Comparison of ENCODE assay signal across 8 cellular contexts in the genomic region with DNA sequence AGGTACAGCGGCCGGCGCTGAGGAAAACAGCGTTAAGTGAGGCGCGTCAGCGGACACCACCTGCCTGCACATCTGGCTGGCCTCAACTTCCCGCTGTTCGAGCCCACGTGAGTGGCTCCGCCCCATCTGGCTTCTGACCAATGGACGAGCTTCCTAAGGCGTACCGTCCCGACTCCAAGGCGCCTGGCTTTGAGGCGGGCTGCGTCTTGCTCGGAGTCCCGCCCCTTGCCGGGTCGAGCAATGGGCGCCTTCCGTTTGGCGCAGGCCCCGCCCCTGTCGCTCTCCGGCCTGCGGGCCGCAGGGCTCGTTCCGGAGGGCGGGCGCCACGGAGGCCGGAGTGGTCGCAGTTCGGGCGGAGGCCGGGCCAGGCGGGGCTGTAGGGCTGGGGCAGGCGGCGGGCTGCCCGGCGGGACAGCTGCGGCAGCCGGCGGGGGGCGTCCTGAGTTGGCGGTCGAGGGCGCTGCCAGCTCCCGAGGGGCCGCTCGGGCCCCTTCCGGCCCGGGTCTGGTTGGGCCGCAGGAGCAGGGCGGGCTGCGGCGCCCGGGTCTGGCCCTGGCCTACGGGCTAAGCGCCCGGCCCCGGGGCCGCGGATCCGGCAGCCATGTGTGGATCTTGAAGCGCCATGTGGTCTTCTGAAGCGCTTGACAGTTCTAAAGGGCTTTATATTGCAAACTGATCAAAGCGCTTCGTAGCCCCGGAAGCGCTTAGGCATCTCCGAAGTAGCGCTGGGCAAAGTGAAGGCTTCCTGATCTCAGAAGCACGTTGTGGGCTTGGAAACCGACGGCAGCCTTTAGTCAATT. TPM values are rescaled to one million over a fixed set of nuclear protein-coding genes. Genes with fewer than 3 reads are reported as not detected.
DNase-seq lines count a peak whose midpoint lies in the region; ATAC-seq, FAIRE-seq and TF ChIP-seq lines count a peak whose summit lies in the region.

A gene with protein sequence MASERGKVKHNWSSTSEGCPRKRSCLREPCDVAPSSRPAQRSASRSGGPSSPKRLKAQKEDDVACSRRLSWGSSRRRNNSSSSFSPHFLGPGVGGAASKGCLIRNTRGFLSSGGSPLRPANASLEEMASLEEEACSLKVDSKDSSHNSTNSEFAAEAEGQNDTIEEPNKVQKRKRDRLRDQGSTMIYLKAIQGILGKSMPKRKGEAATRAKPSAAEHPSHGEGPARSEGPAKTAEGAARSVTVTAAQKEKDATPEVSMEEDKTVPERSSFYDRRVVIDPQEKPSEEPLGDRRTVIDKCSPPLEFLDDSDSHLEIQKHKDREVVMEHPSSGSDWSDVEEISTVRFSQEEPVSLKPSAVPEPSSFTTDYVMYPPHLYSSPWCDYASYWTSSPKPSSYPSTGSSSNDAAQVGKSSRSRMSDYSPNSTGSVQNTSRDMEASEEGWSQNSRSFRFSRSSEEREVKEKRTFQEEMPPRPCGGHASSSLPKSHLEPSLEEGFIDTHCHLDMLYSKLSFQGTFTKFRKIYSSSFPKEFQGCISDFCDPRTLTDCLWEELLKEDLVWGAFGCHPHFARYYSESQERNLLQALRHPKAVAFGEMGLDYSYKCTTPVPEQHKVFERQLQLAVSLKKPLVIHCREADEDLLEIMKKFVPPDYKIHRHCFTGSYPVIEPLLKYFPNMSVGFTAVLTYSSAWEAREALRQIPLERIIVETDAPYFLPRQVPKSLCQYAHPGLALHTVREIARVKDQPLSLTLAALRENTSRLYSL (plus strand): TSS at position 276 of the 800 bp plus-strand sequence. CDS start 742 bp downstream, outside the sequence.

- DNase-seq in ELF-1 (ENCODE audit: low read depth, low spot score) = peak; percentile 99
- DNase-seq in H54 (ENCODE audit: insufficient read length, low spot score) = peak; percentile 97
- peak; percentile 96 for DNase-seq in LoVo (ENCODE audit: low spot score)
- peak; percentile 94 for DNase-seq in RWPE1 (ENCODE audit: low spot score)
- DNase-seq in activated T-helper 1 cell treated with anti-CD3 and anti-CD28 coated beads, Interleukin-2, amount 50 U/mL, for 16 hours (ENCODE audit: low read depth in 1 of 2, low spot score in 1 of 2) = peak; percentile 84 to 89
- DNase-seq in fibroblast of mammary gland (ENCODE audit: low read depth) = peak; percentile 97
- DNase-seq in naive thymus-derived CD8-positive, alpha-beta T cell = peak; percentile 82 to 96 (median 88)
- peak; percentile 94 for DNase-seq in stimulated activated naive B cell treated with anti-CD40 and anti-IgM and Interleukin-4, amounts not matched to agents 10 μg/mL and 1 μg/mL and 100 μg/mL, for 72 hours

- peak; percentile 94 for TF ChIP-seq POLR2A in H54 (IDR thresholded peaks at IDR 0.05; ENCODE audit: low read depth, low read length)

- peak within 1 kb of the TSS; percentile 80 for H3K27ac ChIP-seq in RWPE1

- CTCF ChIA-PET in RWPE1 (lab: Yijun Ruan, JAX) = no interaction called here

- peaks cover 0 to 22% (median 6%) of the 10 kb centered on the region in 9 donors for H3K9me3 Mint-ChIP-seq in naive thymus-derived CD8-positive, alpha-beta T cell
- H3K9me3 Mint-ChIP-seq in stimulated activated naive B cell treated with anti-CD40 and anti-IgM and Interleukin-4, amounts not matched to agents 10 μg/mL and 1 μg/mL and 100 μg/mL, for 72 hours = peaks cover 3 to 10% of the 10 kb centered on the region in 2 donors

- TF ChIP-seq CTCF in RWPE1 (conservative IDR thresholded peaks at IDR 0.05; ENCODE audit: low read depth) (no peak), fibroblast of mammary gland (conservative IDR thresholded peaks at IDR 0.05; ENCODE audit: control insufficient read depth, insufficient read depth, low read depth, low read length) (no peak)

- POLR2A ChIA-PET in RWPE1 (lab: Yijun Ruan, JAX; ENCODE audit: low non-redundant PET) = interaction anchor here (0.6 kb wide), 2 partner anchors 13 to 306 kb away, joined by 3 read pairs; no protein-coding TSS in a partner anchor
- POLR2A ChIA-PET in naive thymus-derived CD8-positive, alpha-beta T cell (lab: Charles Lee) = interaction anchor here (0.6 to 5.6 kb wide), 24 partner anchors 9 to 851 kb away, joined by 3 to 42 read pairs (median 6); a partner anchor contains a TSS

- peaks cover 29 to 56% (median 48%) of the 10 kb centered on the region in 4 donors for H3K4me1 Mint-ChIP-seq in naive thymus-derived CD8-positive, alpha-beta T cell
- peaks cover 25 to 47% of the 10 kb centered on the region in 2 donors for H3K4me1 Mint-ChIP-seq in stimulated activated naive B cell treated with anti-CD40 and anti-IgM and Interleukin-4, amounts not matched to agents 10 μg/mL and 1 μg/mL and 100 μg/mL, for 72 hours

- no peaks in the 10 kb centered on the region for H3K27me3 Mint-ChIP-seq in naive thymus-derived CD8-positive, alpha-beta T cell
- no peaks in the 10 kb centered on the region for H3K27me3 Mint-ChIP-seq in stimulated activated naive B cell treated with anti-CD40 and anti-IgM and Interleukin-4, amounts not matched to agents 10 μg/mL and 1 μg/mL and 100 μg/mL, for 72 hours

- peak within 1 kb of the TSS; percentile 89 for H3K4me3 ChIP-seq in fibroblast of mammary gland (ENCODE audit: control insufficient read depth, low read depth, low read length)

- peak within 1 kb of the TSS; percentile 93 to 98 (median 96) for H3K27ac Mint-ChIP-seq in naive thymus-derived CD8-positive, alpha-beta T cell
- peak within 1 kb of the TSS; percentile 98 for H3K27ac Mint-ChIP-seq in stimulated activated naive B cell treated with anti-CD40 and anti-IgM and Interleukin-4, amounts not matched to agents 10 μg/mL and 1 μg/mL and 100 μg/mL, for 72 hours

- H3K4me3 Mint-ChIP-seq in naive thymus-derived CD8-positive, alpha-beta T cell = peak within 1 kb of the TSS; percentile 95 to 100 (median 98)
- peak within 1 kb of the TSS; percentile 96 to 99 for H3K4me3 Mint-ChIP-seq in stimulated activated naive B cell treated with anti-CD40 and anti-IgM and Interleukin-4, amounts not matched to agents 10 μg/mL and 1 μg/mL and 100 μg/mL, for 72 hours

- peaks cover 3 to 34% (median 28%) of the 10 kb centered on the region in 3 donors for H3K36me3 Mint-ChIP-seq in naive thymus-derived CD8-positive, alpha-beta T cell
- H3K36me3 Mint-ChIP-seq in stimulated activated naive B cell treated with anti-CD40 and anti-IgM and Interleukin-4, amounts not matched to agents 10 μg/mL and 1 μg/mL and 100 μg/mL, for 72 hours = peaks cover 49 to 63% of the 10 kb centered on the region in 2 donors

- peak; percentile 72 for FAIRE-seq in H54 (lab: Jason Lieb, UNC)

- ATAC-seq in naive thymus-derived CD8-positive, alpha-beta T cell = peak; percentile 91 to 93
- peak; percentile 95 to 96 for ATAC-seq in stimulated activated naive B cell treated with anti-CD40 and anti-IgM and Interleukin-4, amounts not matched to agents 10 μg/mL and 1 μg/mL and 100 μg/mL, for 72 hours (replicated peaks)

RNA-seq across cellular contexts. Expression of the gene that starts here (rescaled TPM):
- total RNA-seq in naive thymus-derived CD8-positive, alpha-beta T cell = 10 to 100 TPM; 68.1 to 71.1 TPM
- 10 to 100 TPM; 11.5 to 20.9 (median 14.5) TPM for polyA plus RNA-seq in naive thymus-derived CD8-positive, alpha-beta T cell

Comparison
In these comparisons a context has a peak if more than half of its experiments do, and no peak if none do; other contexts are left out.
1. Peak in every context shown above with its lines: DNase-seq, ATAC-seq, H3K4me3 ChIP-seq and H3K27ac ChIP-seq.